In the genomic region with DNA sequence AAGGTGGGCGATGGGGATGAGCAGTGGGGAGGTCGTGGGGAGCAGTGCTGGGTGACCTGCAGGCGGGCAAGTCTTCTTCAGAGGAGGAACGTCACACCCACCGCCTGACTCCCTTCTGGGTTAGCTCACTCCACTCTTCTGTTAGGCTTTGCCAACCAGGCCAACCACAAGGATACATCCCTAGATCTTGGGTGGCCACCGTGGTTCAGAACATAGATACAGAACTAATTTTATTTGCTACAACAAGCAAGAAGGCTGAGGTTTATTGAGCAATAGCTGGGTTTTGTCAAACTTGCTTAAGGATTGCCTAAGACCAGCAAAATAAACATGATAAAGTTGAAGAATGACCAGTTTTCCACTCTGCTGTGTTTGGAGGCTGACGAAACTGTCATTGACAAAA, we compare ENCODE assay signal across 10 cellular contexts.
DNase-seq lines count a peak whose midpoint lies in the region; ATAC-seq, FAIRE-seq and TF ChIP-seq lines count a peak whose summit lies in the region.
"Had no signal": no experiment of that assay in that cellular context is flagged by ENCODE, and none has a peak within 500 bp of the region (broad histone marks: within the 10 kb centered on the region; RNA-seq: fewer than 3 reads in every experiment).

No MANE protein-coding gene starts in this region.

- H3K9me3 ChIP-seq in SK-N-SH (no peaks in the 10 kb centered on the region), lower lobe of right lung (no peaks in the 10 kb centered on the region), uterus (no peaks in the 10 kb centered on the region), WERI-Rb-1 (ENCODE audit: severe bottlenecking) (no peaks in the 10 kb centered on the region)
- H3K9me3 ChIP-seq: MG63 had no signal

- H3K36me3 ChIP-seq in SK-N-SH (replicated peaks in 1 of 2; ENCODE audit: control insufficient read depth in 1 of 2, insufficient read depth in 2 of 2, low read length in 1 of 2), result no peaks in the 10 kb centered on the region
- H3K36me3 ChIP-seq in bronchial epithelial cell (ENCODE audit: control insufficient read depth, insufficient read depth, low read length), result no peaks in the 10 kb centered on the region
- H3K36me3 ChIP-seq in lower lobe of right lung, result no peaks in the 10 kb centered on the region
- no peaks in the 10 kb centered on the region for H3K36me3 ChIP-seq in uterus
- no peaks in the 10 kb centered on the region for H3K36me3 ChIP-seq in WERI-Rb-1
- H3K36me3 ChIP-seq: MG63 had no signal

- no peak overlapping the region for H3K4me2 ChIP-seq in SK-N-SH

- POLR2A ChIA-PET in SK-N-SH (lab: Yijun Ruan, JAX), result no interaction called here

- peaks cover 31% of the 10 kb centered on the region for H3F3A ChIP-seq in SK-N-SH (replicated peaks; ENCODE audit: insufficient read depth)

- in situ Hi-C loops in KBM-7 (cut with MboI; ENCODE audit: low pct_unique_long_range_greater_than_20kb, low sequenced_read_pairs), result no loop called here

- H3K27me3 ChIP-seq in SK-N-SH (ENCODE audit: insufficient read depth) (no peaks in the 10 kb centered on the region), bronchial epithelial cell (ENCODE audit: control insufficient read depth, insufficient read depth, low read length) (no peaks in the 10 kb centered on the region), lower lobe of right lung (ENCODE audit: low read depth) (no peaks in the 10 kb centered on the region), uterus (no peaks in the 10 kb centered on the region), WERI-Rb-1 (ENCODE audit: insufficient read depth, low read depth, severe bottlenecking) (no peaks in the 10 kb centered on the region)
- H3K27me3 ChIP-seq: MG63 had no signal

- H4K20me1 ChIP-seq in SK-N-SH (ENCODE audit: insufficient read depth), result no peaks in the 10 kb centered on the region

- no peak for TF ChIP-seq EP300 in SK-N-SH (IDR thresholded peaks at IDR 0.05; ENCODE audit: borderline replicate concordance in 1 of 2, low read depth in 1 of 2, low read length in 1 of 2)

- no peak for DNase-seq in SK-N-SH
- peak; percentile 79 for DNase-seq in bronchial epithelial cell (ENCODE audit: low read depth)
- peak; percentile 77 for DNase-seq in lower lobe of right lung
- peak; percentile 52 to 54 for DNase-seq in uterus
- no peak for DNase-seq in WERI-Rb-1
- no peak for DNase-seq in KBM-7
- DNase-seq: MG63 had no signal

- TF ChIP-seq RAD21 in SK-N-SH (IDR thresholded peaks at IDR 0.05; ENCODE audit: low read length), result no peak

- CTCF ChIA-PET in SK-N-SH (lab: Yijun Ruan, JAX), result no interaction called here

- H3K4me3 ChIP-seq in SK-N-SH (ENCODE audit: low read depth in 2 of 2, low read length in 1 of 2), result no peak overlapping the region
- H3K4me3 ChIP-seq in bronchial epithelial cell (ENCODE audit: low read depth, low read length), result no peak overlapping the region
- no peak overlapping the region for H3K4me3 ChIP-seq in lower lobe of right lung
- H3K4me3 ChIP-seq in uterus, result no peak overlapping the region
- no peak overlapping the region for H3K4me3 ChIP-seq in WERI-Rb-1 (ENCODE audit: low read depth, low read length)
- H3K4me3 ChIP-seq: MG63 had no signal

- H3K79me2 ChIP-seq in SK-N-SH (ENCODE audit: insufficient read depth), result no peaks in the 10 kb centered on the region

- 87% methylated on average over 7 of the region's 7 CpGs for WGBS in SK-N-SH (ENCODE audit: low lambda C conversion rate)

- H3K4me1 ChIP-seq in SK-N-SH (ENCODE audit: control insufficient read depth in 1 of 2, insufficient read depth in 2 of 2, low read depth in 1 of 2, low read length in 1 of 2) (peaks cover 0 to 6% of the 10 kb centered on the region in 2 experiments; a peak in 2 of 4 replicates), lower lobe of right lung (peaks cover 42% of the 10 kb centered on the region), uterus (no peaks in the 10 kb centered on the region)

- FAIRE-seq in bronchial epithelial cell (lab: Jason Lieb, UNC), result no peak

- intact Hi-C loops in lower lobe of right lung (cut with DNase I), result no loop called here
- intact Hi-C loops in uterus (cut with DNase I; ENCODE audit: low total_unique reads), result no loop called here

- ATAC-seq in SK-N-SH treated with all-trans-retinoic acid at 6 μM for 48 hours (no peak), lower lobe of right lung (peak; percentile 67 to 84), GM21360 (IDR thresholded peaks at IDR 0.05; ENCODE audit: unreplicated experiment) (no peak)

- no peak for TF ChIP-seq POLR2A in uterus (IDR thresholded peaks at IDR 0.05)

- no peak for TF ChIP-seq CTCF in SK-N-SH (IDR thresholded peaks at IDR 0.05)
- no peak for TF ChIP-seq CTCF in bronchial epithelial cell (IDR thresholded peaks at IDR 0.05; ENCODE audit: insufficient read depth, low read length, severe bottlenecking)
- no peak for TF ChIP-seq CTCF in lower lobe of right lung (IDR thresholded peaks at IDR 0.05)
- TF ChIP-seq CTCF in uterus (IDR thresholded peaks at IDR 0.05), result no peak
- TF ChIP-seq CTCF in WERI-Rb-1 (IDR thresholded peaks at IDR 0.05; ENCODE audit: low read depth, low read length), result no peak

- peak overlapping the region in 1 of 2 experiments; percentile 73; a peak in 1 of 4 replicates for H3K27ac ChIP-seq in SK-N-SH (ENCODE audit: low read depth in 2 of 2, low read length in 1 of 2)
- H3K27ac ChIP-seq in lower lobe of right lung, result no peak overlapping the region
- peak overlapping the region in 1 of 2 donors; percentile 58 for H3K27ac ChIP-seq in uterus
- H3K27ac ChIP-seq in WERI-Rb-1, result no peak overlapping the region
- H3K27ac ChIP-seq: 22Rv1 had no signal

- no peaks in the 10 kb centered on the region for H3K9me2 ChIP-seq in SK-N-SH

- no peak overlapping the region for H2AFZ ChIP-seq in SK-N-SH (ENCODE audit: low read depth)

- no peak overlapping the region for H3K9ac ChIP-seq in SK-N-SH

TF ChIP-seq in SK-N-SH treated with all-trans-retinoic acid at 6 μM for 48 hours, 23 proteins besides CTCF, POLR2A, EP300 and RAD21:
- TF ChIP-seq ESRRG (CRISPR knock-in tag; IDR thresholded peaks at IDR 0.05), result no peak
- no peak for TF ChIP-seq OSR1 (CRISPR knock-in tag; IDR thresholded peaks at IDR 0.05)
- TF ChIP-seq ISL1 (CRISPR knock-in tag; IDR thresholded peaks at IDR 0.05), result 0 out of 2 replicates have a peak, but pooled peaks have one; percentile 7

TF ChIP-seq in SK-N-SH, 30 proteins besides CTCF, POLR2A, EP300 and RAD21:
- TF ChIP-seq, protein P1, sequence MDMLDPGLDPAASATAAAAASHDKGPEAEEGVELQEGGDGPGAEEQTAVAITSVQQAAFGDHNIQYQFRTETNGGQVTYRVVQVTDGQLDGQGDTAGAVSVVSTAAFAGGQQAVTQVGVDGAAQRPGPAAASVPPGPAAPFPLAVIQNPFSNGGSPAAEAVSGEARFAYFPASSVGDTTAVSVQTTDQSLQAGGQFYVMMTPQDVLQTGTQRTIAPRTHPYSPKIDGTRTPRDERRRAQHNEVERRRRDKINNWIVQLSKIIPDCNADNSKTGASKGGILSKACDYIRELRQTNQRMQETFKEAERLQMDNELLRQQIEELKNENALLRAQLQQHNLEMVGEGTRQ (IDR thresholded peaks at IDR 0.05; ENCODE audit: borderline replicate concordance, low read depth, low read length), result no peak
- TF ChIP-seq MEF2A (IDR thresholded peaks at IDR 0.05; ENCODE audit: borderline replicate concordance, low read depth), result no peak
TF ChIP-seq in SK-N-SH: peak in this region for 0.

Comparison
In these comparisons a context has a peak if more than half of its experiments do, and no peak if none do; other contexts are left out.
1. ATAC-seq: peak in lower lobe of right lung (2 of 2); none in SK-N-SH treated with all-trans-retinoic acid at 6 μM for 48 hours (single experiment) and GM21360 (single experiment).
2. DNase-seq: peak in bronchial epithelial cell (single experiment), lower lobe of right lung (single experiment) and uterus (2 of 2); none in SK-N-SH (single experiment), WERI-Rb-1 (single experiment) and KBM-7 (single experiment).